18 cellular contexts compared by ENCODE assay signal in the genomic region with DNA sequence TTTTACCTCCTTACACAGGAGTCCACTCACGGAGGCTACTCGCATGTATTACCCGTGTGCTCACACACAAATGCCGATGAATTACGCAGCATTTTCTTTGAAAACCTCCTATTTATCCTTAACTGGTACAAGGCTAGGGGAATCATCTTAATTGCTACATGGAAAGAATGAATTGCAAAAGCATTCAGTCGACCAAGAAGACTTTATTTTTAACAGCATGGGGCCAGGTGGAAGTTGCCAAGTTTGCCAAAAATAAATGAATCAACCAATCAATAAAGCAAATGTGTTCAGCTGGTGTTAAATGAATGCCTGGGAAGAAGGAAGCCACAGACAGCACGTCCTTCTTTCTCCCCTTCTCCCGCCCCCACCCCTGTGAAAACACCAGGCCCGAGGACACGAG.
"Had no signal": no experiment of that assay in that cellular context is flagged by ENCODE, and none has a peak within 500 bp of the region (broad histone marks: within the 10 kb centered on the region; RNA-seq: fewer than 3 reads in every experiment).

No MANE protein-coding gene starts in this region.

- H3K27me3 ChIP-seq: colonic mucosa, dorsolateral prefrontal cortex, tibial artery had no signal

- DNase-seq: activated CD4-positive, alpha-beta memory T cell treated with anti-CD3 and anti-CD28 coated beads for 36 hours; activated CD4-positive, alpha-beta T cell treated with anti-CD3 and anti-CD28 coated beads for 48 hours; activated naive CD4-positive, alpha-beta T cell treated with Interleukin-2 at 50 U/mL for 16 hours; activated naive CD8-positive, alpha-beta T cell treated with anti-CD3 and anti-CD28 coated beads for 36 hours; activated T-cell treated with anti-CD3 and anti-CD28 coated beads, Interleukin-2, amount 50 U/mL, for 48 hours; colonic mucosa; effector memory CD8-positive, alpha-beta T cell; hippocampal formation; left ventricle myocardium inferior; stimulated activated CD4-positive, alpha-beta T cell treated with anti-CD3 and anti-CD28 coated beads, Interleukin-12 subunit alpha, Interleukin-12 subunit beta, amount 100 ng/mL, for 4 hours; stimulated activated CD4-positive, alpha-beta T cell treated with anti-CD3 and anti-CD28 coated beads, Interleukin-4, amount 100 ng/mL, for 4 hours; T-helper 17 cell had no signal

- H3K9me3 Mint-ChIP-seq: activated naive CD8-positive, alpha-beta T cell treated with anti-CD3 and anti-CD28 coated beads for 36 hours; effector memory CD8-positive, alpha-beta T cell had no signal

- H3K27me3 Mint-ChIP-seq: activated naive CD8-positive, alpha-beta T cell treated with anti-CD3 and anti-CD28 coated beads for 36 hours had no signal

- H3K4me3 Mint-ChIP-seq: activated CD4-positive, alpha-beta memory T cell treated with anti-CD3 and anti-CD28 coated beads for 36 hours; activated naive CD8-positive, alpha-beta T cell treated with anti-CD3 and anti-CD28 coated beads for 36 hours; effector memory CD8-positive, alpha-beta T cell; nephron; stimulated activated naive CD8-positive, alpha-beta T cell treated with anti-CD3 and anti-CD28 coated beads, Interleukin-15, Interleukin-2, amounts not matched to agents 100 ng/mL and 50 ng/mL, for 24 hours; T-helper 17 cell had no signal

- H3K36me3 Mint-ChIP-seq: activated CD4-positive, alpha-beta memory T cell treated with anti-CD3 and anti-CD28 coated beads for 36 hours; activated naive CD8-positive, alpha-beta T cell treated with anti-CD3 and anti-CD28 coated beads for 36 hours had no signal

- H3K27ac Mint-ChIP-seq: activated CD4-positive, alpha-beta memory T cell treated with anti-CD3 and anti-CD28 coated beads for 36 hours; activated naive CD8-positive, alpha-beta T cell treated with anti-CD3 and anti-CD28 coated beads for 36 hours; effector memory CD8-positive, alpha-beta T cell; stimulated activated naive CD8-positive, alpha-beta T cell treated with anti-CD3 and anti-CD28 coated beads, Interleukin-15, Interleukin-2, amounts not matched to agents 100 ng/mL and 50 ng/mL, for 24 hours; T-helper 17 cell had no signal

- H3K27ac ChIP-seq: colonic mucosa, dorsolateral prefrontal cortex, left ventricle myocardium inferior, prostate gland, tibial artery had no signal

- H3K4me1 Mint-ChIP-seq: activated naive CD8-positive, alpha-beta T cell treated with anti-CD3 and anti-CD28 coated beads for 36 hours; T-helper 17 cell had no signal

- ATAC-seq: effector memory CD8-positive, alpha-beta T cell; esophagus mucosa; T-helper 17 cell had no signal

- H3K4me1 ChIP-seq: prostate gland had no signal

- H3K36me3 ChIP-seq: prostate gland had no signal

- H3K4me3 ChIP-seq: colonic mucosa, dorsolateral prefrontal cortex, left ventricle myocardium inferior, prostate gland, tibial artery had no signal

- H3K9me3 ChIP-seq: colonic mucosa, prostate gland, tibial artery had no signal
